10 cellular contexts compared by ENCODE assay signal in the genomic region with DNA sequence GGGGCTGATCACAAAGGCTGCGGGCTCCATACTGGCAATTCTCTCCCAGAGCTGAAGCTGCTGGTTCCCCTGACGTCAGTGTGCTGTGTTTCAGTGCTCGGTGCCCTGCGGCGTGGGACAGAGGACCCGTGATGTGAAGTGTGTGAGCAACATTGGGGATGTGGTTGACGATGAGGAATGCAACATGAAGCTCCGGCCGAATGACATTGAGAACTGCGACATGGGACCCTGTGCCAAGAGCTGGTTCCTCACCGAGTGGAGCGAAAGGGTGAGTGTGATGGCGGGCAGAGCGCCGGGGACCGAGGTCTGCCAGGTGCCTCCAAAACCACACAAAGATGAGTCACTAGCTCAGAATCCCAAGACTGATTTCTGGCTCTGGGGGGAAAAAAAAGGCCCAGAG.
DNase-seq lines count a peak whose midpoint lies in the region; ATAC-seq, FAIRE-seq and TF ChIP-seq lines count a peak whose summit lies in the region.
"Had no signal": no experiment of that assay in that cellular context is flagged by ENCODE, and none has a peak within 500 bp of the region (broad histone marks: within the 10 kb centered on the region; RNA-seq: fewer than 3 reads in every experiment).

No MANE protein-coding gene starts in this region.

- WGBS in transverse colon (ENCODE audit: low coverage in 1 of 2), 2 donors, result 80 to 84% methylated on average over 1 to 16 of the region's 16 CpGs

- FAIRE-seq in H54 (lab: Jason Lieb, UNC), result no peak
- FAIRE-seq in frontal cortex (lab: Jason Lieb, UNC), result no peak

- in situ Hi-C loops in transverse colon (cut with MboI; ENCODE audit: low pct_ligation_motif_present in 1 of 4, low pct_unique_long_range_greater_than_20kb in 1 of 4, low sequenced_read_pairs in 3 of 4), result loop anchor here in 1 of 4 donors (25.0 kb wide), 1 partner anchor 286 kb away; no protein-coding TSS in a partner anchor

- H4K20me1 ChIP-seq in fibroblast of lung (ENCODE audit: control insufficient read depth, extremely low read depth, insufficient read depth, low read length), result no peaks in the 10 kb centered on the region

- intact Hi-C loops in transverse colon (cut with DNase I; ENCODE audit: low total_unique reads), result loop anchor here (10.0 kb wide), 2 partner anchors 56 to 406 kb away; no protein-coding TSS in a partner anchor

- no peak overlapping the region for H2AFZ ChIP-seq in fibroblast of lung (ENCODE audit: low read length)

- H3K36me3 ChIP-seq in RWPE2 (ENCODE audit: low read depth) (peaks cover 45% of the 10 kb centered on the region), fibroblast of lung (ENCODE audit: control insufficient read depth, insufficient read depth, low read length) (no peaks in the 10 kb centered on the region), transverse colon (no peaks in the 10 kb centered on the region)

- H3K4me3 ChIP-seq in RWPE2 (ENCODE audit: severe bottlenecking) (no peak overlapping the region), fibroblast of lung (replicated peaks in 1 of 4; ENCODE audit: control extremely low read depth in 1 of 4, insufficient read depth in 1 of 4, low read depth in 3 of 4, low read length in 4 of 4) (no peak overlapping the region), transverse colon (no peak overlapping the region)
- H3K4me3 ChIP-seq: esophagus squamous epithelium had no signal

- no peak overlapping the region for H3K9ac ChIP-seq in fibroblast of lung (ENCODE audit: insufficient read depth, low read length)

- no peaks in the 10 kb centered on the region for H3K79me2 ChIP-seq in fibroblast of lung (ENCODE audit: control insufficient read depth, insufficient read depth, low read length)

- no peak overlapping the region for H3K4me2 ChIP-seq in fibroblast of lung (ENCODE audit: extremely low read depth, insufficient read depth, low read length)

- no peak for TF ChIP-seq EP300 in transverse colon (IDR thresholded peaks at IDR 0.05; ENCODE audit: low read depth)

- ATAC-seq in RWPE2 (ENCODE audit: low read depth) (no peak), omental fat pad (ENCODE audit: low FRiP score) (no peak), GM21526 (IDR thresholded peaks at IDR 0.05; ENCODE audit: low FRiP score, unreplicated experiment) (no peak)

- peaks cover 50% of the 10 kb centered on the region for H3K4me1 ChIP-seq in RWPE2 (ENCODE audit: insufficient read depth, poor library complexity, severe bottlenecking)
- H3K4me1 ChIP-seq in fibroblast of lung (ENCODE audit: control insufficient read depth, extremely low read depth, insufficient read depth, low read length), result peaks cover 7% of the 10 kb centered on the region
- H3K4me1 ChIP-seq in transverse colon, result peaks cover 0 to 45% (median 20%) of the 10 kb centered on the region in 4 donors

- DNase-seq in H54 (ENCODE audit: insufficient read length, low spot score) (peak; percentile 42), RWPE2 (ENCODE audit: low spot score) (no peak), fibroblast of lung (ENCODE audit: low read depth in 2 of 2) (peak; percentile 54 to 88), transverse colon (no peak), omental fat pad (ENCODE audit: low spot score) (no peak), frontal cortex (ENCODE audit: low spot score in 2 of 2) (no peak)
- DNase-seq: activated CD4-positive, alpha-beta T cell treated with anti-CD3 and anti-CD28 coated beads for 4 hours; DMS153; esophagus squamous epithelium had no signal

- TF ChIP-seq CTCF in RWPE2 (IDR thresholded peaks at IDR 0.05; ENCODE audit: poor library complexity, severe bottlenecking), result no peak
- TF ChIP-seq CTCF in fibroblast of lung (conservative IDR thresholded peaks at IDR 0.05 in 1 of 2, IDR thresholded peaks at IDR 0.05 in 1 of 2; ENCODE audit: low read depth in 1 of 2, low read length in 2 of 2), result no peak
- TF ChIP-seq CTCF in transverse colon (IDR thresholded peaks at IDR 0.05), result no peak
- no peak for TF ChIP-seq CTCF in omental fat pad (IDR thresholded peaks at IDR 0.05)

- no peaks in the 10 kb centered on the region for H3K9me3 ChIP-seq in RWPE2 (ENCODE audit: severe bottlenecking)
- no peaks in the 10 kb centered on the region for H3K9me3 ChIP-seq in fibroblast of lung (ENCODE audit: control insufficient read depth, insufficient read depth, low read depth, low read length)
- no peaks in the 10 kb centered on the region for H3K9me3 ChIP-seq in transverse colon
- H3K9me3 ChIP-seq: esophagus squamous epithelium had no signal

- TF ChIP-seq POLR2A in H54 (IDR thresholded peaks at IDR 0.05; ENCODE audit: low read depth, low read length), result no peak
- TF ChIP-seq POLR2A in transverse colon (IDR thresholded peaks at IDR 0.05), result no peak

- H3K27ac ChIP-seq in RWPE2 (ENCODE audit: poor library complexity, severe bottlenecking) (peak overlapping the region; percentile 92), fibroblast of lung (ENCODE audit: insufficient read depth, low read length) (no peak overlapping the region), transverse colon (peak overlapping the region; percentile 51 to 76 (median 67))

- H3K27me3 ChIP-seq in RWPE2 (ENCODE audit: insufficient read depth, poor library complexity, severe bottlenecking) (no peaks in the 10 kb centered on the region), fibroblast of lung (ENCODE audit: control insufficient read depth, insufficient read depth, low read length) (no peaks in the 10 kb centered on the region), transverse colon (no peaks in the 10 kb centered on the region)
- H3K27me3 ChIP-seq: esophagus squamous epithelium had no signal

Comparison
In these comparisons a context has a peak if more than half of its experiments do, and no peak if none do; other contexts are left out.
1. DNase-seq: peak in H54 (single experiment) and fibroblast of lung (2 of 2); none in RWPE2 (single experiment), transverse colon (single experiment), omental fat pad (single experiment) and frontal cortex (0 of 2).